Comparison of ENCODE assay signal across 14 cellular contexts in the genomic region with DNA sequence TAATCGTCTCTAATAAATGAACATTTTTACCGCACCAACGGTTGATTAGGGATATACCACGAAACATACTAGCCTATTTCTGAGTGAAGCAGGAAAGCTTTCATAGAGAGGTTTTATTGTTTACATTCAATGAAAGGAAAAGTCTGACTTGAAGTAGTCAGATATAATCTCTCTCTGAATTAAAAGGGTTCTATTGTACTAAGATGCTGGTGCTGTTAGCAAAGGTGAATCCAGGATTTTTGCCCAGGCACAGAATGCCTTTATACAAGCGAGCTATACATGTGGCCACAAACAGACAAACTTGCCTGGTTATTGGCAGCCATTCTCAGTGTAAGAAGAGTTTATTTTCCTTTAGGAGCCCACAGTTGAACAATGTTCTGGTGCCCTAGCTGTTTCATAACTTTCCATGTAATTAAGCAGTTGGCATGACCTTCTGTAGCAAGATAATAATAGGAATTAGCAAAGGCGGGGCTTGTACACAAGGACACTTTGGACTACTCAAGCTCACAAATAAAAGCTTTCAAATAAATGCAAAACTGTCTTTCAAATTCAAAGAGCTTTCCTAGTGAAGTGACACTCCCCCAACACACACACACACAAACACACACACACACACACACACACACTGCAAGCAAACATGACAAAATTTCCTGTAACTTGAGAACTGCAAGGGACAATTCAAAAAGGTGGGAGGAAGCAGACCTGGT.
DNase-seq lines count a peak whose midpoint lies in the region; ATAC-seq and TF ChIP-seq lines count a peak whose summit lies in the region.
"Had no signal": no experiment of that assay in that cellular context is flagged by ENCODE, and none has a peak within 500 bp of the region (broad histone marks: within the 10 kb centered on the region; RNA-seq: fewer than 3 reads in every experiment).

No MANE protein-coding gene starts in this region.

- peak overlapping the region; percentile 52 for H3K4me3 Mint-ChIP-seq in activated naive CD4-positive, alpha-beta T cell treated with anti-CD3 and anti-CD28 coated beads, Interleukin-2, amount 50 U/mL, for 24 hours
- H3K4me3 Mint-ChIP-seq: stimulated activated naive B cell treated with anti-CD40 and anti-IgM and Interleukin-4, amounts not matched to agents 10 μg/mL and 1 μg/mL and 100 μg/mL, for 72 hours had no signal

- ATAC-seq in heart right ventricle (peak in 7 of 8 donors; percentile 14 to 73 (median 52)), sciatic nerve (no peak)
- ATAC-seq: stimulated activated naive B cell treated with anti-CD40 and anti-IgM and Interleukin-4, amounts not matched to agents 10 μg/mL and 1 μg/mL and 100 μg/mL, for 72 hours had no signal

- H3K36me3 ChIP-seq in heart right ventricle (no peaks in the 10 kb centered on the region), thyroid gland (no peaks in the 10 kb centered on the region)

- intact Hi-C loops in heart right ventricle (cut with DNase I) (loop anchor here in 3 of 10 donors (1.0 to 10.0 kb wide), 4 partner anchors 10 to 198 kb away; partner anchors contain the start of gene MAP3K1 (in 2 of the 3)), thyroid gland (cut with DNase I) (no loop called here), sciatic nerve (cut with DNase I) (no loop called here)

- peaks cover 8 to 27% (median 22%) of the 10 kb centered on the region in 9 donors for H3K4me1 ChIP-seq in heart right ventricle
- peaks cover 26 to 47% of the 10 kb centered on the region in 2 donors for H3K4me1 ChIP-seq in thyroid gland

- no peaks in the 10 kb centered on the region for H3K27me3 ChIP-seq in heart right ventricle
- H3K27me3 ChIP-seq in thyroid gland = no peaks in the 10 kb centered on the region

- TF ChIP-seq CTCF in heart right ventricle (IDR thresholded peaks at IDR 0.05) (no peak), thyroid gland (IDR thresholded peaks at IDR 0.05) (no peak)

- peaks cover 22% of the 10 kb centered on the region for H3K9me3 Mint-ChIP-seq in activated naive CD4-positive, alpha-beta T cell treated with anti-CD3 and anti-CD28 coated beads, Interleukin-2, amount 50 U/mL, for 24 hours

- peak overlapping the region in 9 of 10 donors; percentile 17 to 71 (median 49) for H3K27ac ChIP-seq in heart right ventricle
- H3K27ac ChIP-seq in thyroid gland = peak overlapping the region; percentile 36 to 57 (median 56)
- H3K27ac ChIP-seq: HL-60, RWPE1 had no signal

- DNase-seq in activated naive CD4-positive, alpha-beta T cell treated with Interleukin-2 at 50 U/mL for 16 hours = no peak
- DNase-seq in NCI-H748 (lab: John Stamatoyannopoulos, UW; ENCODE audit: unreplicated experiment) (peak; percentile 91), heart right ventricle (no peak), thyroid gland (peak in 1 of 2 donors; percentile 21), sciatic nerve (ENCODE audit: low spot score) (no peak), erythroblast (lab: John Stamatoyannopoulos, UW) (no peak), UCSD-AML1 (lab: John Stamatoyannopoulos, UW; ENCODE audit: unreplicated experiment) (no peak)
- DNase-seq: activated CD8-positive, alpha-beta memory T cell treated with anti-CD3 and anti-CD28 coated beads, Interleukin-2, amount 50 U/mL, for 4 hours; EL; stimulated activated CD4-positive, alpha-beta T cell treated with anti-CD3 and anti-CD28 coated beads, Interleukin-2, amount 100 ng/mL, for 48 hours; stimulated activated naive B cell treated with anti-CD40 and anti-IgM and Interleukin-4, amounts not matched to agents 10 μg/mL and 1 μg/mL and 100 μg/mL, for 72 hours had no signal

- peaks cover 60% of the 10 kb centered on the region for H3K4me1 Mint-ChIP-seq in activated naive CD4-positive, alpha-beta T cell treated with anti-CD3 and anti-CD28 coated beads, Interleukin-2, amount 50 U/mL, for 24 hours

- TF ChIP-seq POLR2A in thyroid gland (IDR thresholded peaks at IDR 0.05) (no peak), erythroblast (IDR thresholded peaks at IDR 0.05; ENCODE audit: low read length) (no peak)

- peak overlapping the region; percentile 81 for H3K27ac Mint-ChIP-seq in activated naive CD4-positive, alpha-beta T cell treated with anti-CD3 and anti-CD28 coated beads, Interleukin-2, amount 50 U/mL, for 24 hours
- H3K27ac Mint-ChIP-seq: stimulated activated naive B cell treated with anti-CD40 and anti-IgM and Interleukin-4, amounts not matched to agents 10 μg/mL and 1 μg/mL and 100 μg/mL, for 72 hours had no signal

- H3K4me3 ChIP-seq in heart right ventricle (peak overlapping the region in 1 of 10 donors; percentile 9), thyroid gland (replicated peaks in 1 of 3) (no peak overlapping the region)

- H3K27me3 Mint-ChIP-seq in activated naive CD4-positive, alpha-beta T cell treated with anti-CD3 and anti-CD28 coated beads, Interleukin-2, amount 50 U/mL, for 24 hours = no peaks in the 10 kb centered on the region
- H3K27me3 Mint-ChIP-seq: stimulated activated naive B cell treated with anti-CD40 and anti-IgM and Interleukin-4, amounts not matched to agents 10 μg/mL and 1 μg/mL and 100 μg/mL, for 72 hours had no signal

- peaks cover 9% of the 10 kb centered on the region for H3K36me3 Mint-ChIP-seq in activated naive CD4-positive, alpha-beta T cell treated with anti-CD3 and anti-CD28 coated beads, Interleukin-2, amount 50 U/mL, for 24 hours

- H3K9me3 ChIP-seq in heart right ventricle (peaks cover 0 to 31% (median 6%) of the 10 kb centered on the region in 11 donors), thyroid gland (no peaks in the 10 kb centered on the region)

- WGBS in heart right ventricle, 2 donors = 60 to 67% methylated on average over 6 of the region's 6 CpGs
- 69 to 71% methylated on average over 6 of the region's 6 CpGs for WGBS in thyroid gland, 2 donors
